In the genomic region with DNA sequence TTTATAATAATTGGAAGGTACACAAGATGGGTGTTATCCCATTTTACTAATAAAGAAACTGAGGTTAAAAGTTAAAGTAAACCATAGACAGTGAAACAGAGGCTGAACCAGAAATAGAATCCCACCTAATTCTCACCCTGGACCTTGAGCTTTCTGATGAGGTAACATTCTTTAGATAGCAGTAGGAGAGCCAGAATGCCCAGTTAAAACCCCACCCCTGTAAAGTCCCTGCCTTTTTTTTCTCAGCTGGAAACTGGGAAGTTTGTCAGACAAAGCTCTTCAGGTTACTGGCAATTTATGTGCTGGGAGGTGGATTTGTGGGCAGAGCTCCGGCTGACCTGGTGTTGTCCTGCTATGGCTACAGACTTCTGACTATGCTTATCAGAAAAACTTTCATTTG, we compare ENCODE assay signal across 38 cellular contexts. TPM values are rescaled to one million over a fixed set of nuclear protein-coding genes. Genes with fewer than 3 reads are reported as not detected.
"Had no signal": no experiment of that assay in that cellular context is flagged by ENCODE, and none has a peak within 500 bp of the region (broad histone marks: within the 10 kb centered on the region; RNA-seq: fewer than 3 reads in every experiment).

No MANE protein-coding gene starts in this region.

- H3K27ac Mint-ChIP-seq: activated B cell treated with CpG ODN at 0.5 μM for 24 hours; activated CD4-positive, alpha-beta memory T cell treated with anti-CD3 and anti-CD28 coated beads for 36 hours; activated CD4-positive, alpha-beta T cell treated with anti-CD3 and anti-CD28 coated beads, Interleukin-2, amount 10 ng/mL, durations not matched to agents 24 days and 14 days; activated CD8-positive, alpha-beta T cell treated with anti-CD3 and anti-CD28 coated beads for 36 hours; activated naive CD4-positive, alpha-beta T cell treated with anti-CD3 and anti-CD28 coated beads for 36 hours; activated naive CD4-positive, alpha-beta T cell treated with anti-CD3 and anti-CD28 coated beads, Interleukin-2, amount 50 U/mL, for 72 hours; activated naive CD8-positive, alpha-beta T cell treated with anti-CD3 and anti-CD28 coated beads for 36 hours; activated T-cell treated with anti-CD3 and anti-CD28 coated beads, Interleukin-2, amount 50 U/mL, for 72 hours; activated T-helper 1 cell treated with anti-CD3 and anti-CD28 coated beads, Interleukin-12 subunit alpha, Interleukin-12 subunit beta, Interleukin-2, Interleukin-4 antibody, amounts not matched to agents 30 ng/mL and 10 ng/mL and 1 ng/mL, durations not matched to agents 14 hours and 24 hours and 36 hours; activated T-helper 17 cell treated with anti-CD3 and anti-CD28 coated beads, Interleukin-2, amount 50 U/mL, for 72 hours; T-helper 1 cell treated with Interleukin-12 subunit alpha and Interleukin-12 subunit beta and Interleukin-4 antibody, amounts not matched to agents 30 μg/mL and 1 μg/mL, for 36 hours; T-helper 2 cell treated with Interferon-gamma antibody and Interleukin-4, amounts not matched to agents 5 μg/mL and 100 μg/mL, for 36 hours had no signal

- H3K4me3 Mint-ChIP-seq: activated B cell treated with CpG ODN at 0.5 μM for 24 hours; activated CD4-positive, alpha-beta memory T cell treated with anti-CD3 and anti-CD28 coated beads for 36 hours; activated CD4-positive, alpha-beta T cell treated with anti-CD3 and anti-CD28 coated beads, Interleukin-2, amount 10 ng/mL, durations not matched to agents 24 days and 14 days; activated CD8-positive, alpha-beta T cell treated with anti-CD3 and anti-CD28 coated beads for 36 hours; activated naive CD4-positive, alpha-beta T cell treated with anti-CD3 and anti-CD28 coated beads for 36 hours; activated naive CD8-positive, alpha-beta T cell treated with anti-CD3 and anti-CD28 coated beads for 36 hours; activated T-cell treated with anti-CD3 and anti-CD28 coated beads, Interleukin-2, amount 50 U/mL, for 4 hours; activated T-cell treated with anti-CD3 and anti-CD28 coated beads, Interleukin-2, amount 50 U/mL, for 72 hours; activated T-helper 1 cell treated with anti-CD3 and anti-CD28 coated beads, Interleukin-12 subunit alpha, Interleukin-12 subunit beta, Interleukin-2, Interleukin-4 antibody, amounts not matched to agents 30 ng/mL and 10 ng/mL and 1 ng/mL, durations not matched to agents 14 hours and 24 hours and 36 hours; activated T-helper 17 cell treated with anti-CD3 and anti-CD28 coated beads, Interleukin-2, amount 50 U/mL, for 72 hours; T-helper 1 cell treated with Interleukin-12 subunit alpha and Interleukin-12 subunit beta and Interleukin-4 antibody, amounts not matched to agents 30 μg/mL and 1 μg/mL, for 36 hours; T-helper 2 cell treated with Interferon-gamma antibody and Interleukin-4, amounts not matched to agents 5 μg/mL and 100 μg/mL, for 36 hours had no signal

- H3K27ac ChIP-seq: adrenal gland, body of pancreas, brain microvascular endothelial cell, breast epithelium, VCaP had no signal

- DNase-seq: activated B cell treated with CpG ODN at 0.5 μM for 24 hours; activated CD4-positive, alpha-beta memory T cell treated with anti-CD3 and anti-CD28 coated beads for 36 hours; activated CD4-positive, alpha-beta T cell treated with anti-CD3 and anti-CD28 coated beads for 4 hours; activated CD4-positive, alpha-beta T cell treated with anti-CD3 and anti-CD28 coated beads, Interleukin-2, amount 10 ng/mL, durations not matched to agents 24 days and 14 days; activated CD4-positive, alpha-beta T cell treated with anti-CD3 and anti-CD28 coated beads, Interleukin-2, amount 50 U/mL, for 1 hour; activated CD4-positive, alpha-beta T cell treated with anti-CD3 and anti-CD28 coated beads, Interleukin-2, amount 50 U/mL, for 4 hours; activated CD4-positive, CD25-positive, alpha-beta regulatory T cell treated with anti-CD3 and anti-CD28 coated beads, Interleukin-2, amount 50 U/mL, for 72 hours; activated CD8-positive, alpha-beta memory T cell treated with anti-CD3 and anti-CD28 coated beads, Interleukin-2, amount 50 U/mL, for 4 hours; activated CD8-positive, alpha-beta T cell treated with anti-CD3 and anti-CD28 coated beads for 36 hours; activated effector memory CD4-positive, alpha-beta T cell treated with anti-CD3 and anti-CD28 coated beads, Interleukin-2, amount 50 U/mL, for 16 hours; activated gamma-delta T cell treated with Interleukin-2 at 50 U/mL for 16 hours; activated naive CD4-positive, alpha-beta T cell; activated naive CD4-positive, alpha-beta T cell treated with anti-CD3 and anti-CD28 coated beads for 36 hours; activated naive CD4-positive, alpha-beta T cell treated with anti-CD3 and anti-CD28 coated beads, Interleukin-2, amount 50 U/mL, for 16 hours; activated naive CD8-positive, alpha-beta T cell treated with anti-CD3 and anti-CD28 coated beads for 36 hours; activated T-cell treated with anti-CD3 and anti-CD28 coated beads for 4 hours; activated T-cell treated with anti-CD3 and anti-CD28 coated beads, Interleukin-2, amount 50 U/mL, for 1 hour; activated T-cell treated with anti-CD3 and anti-CD28 coated beads, Interleukin-2, amount 50 U/mL, for 4 hours; activated T-cell treated with anti-CD3 and anti-CD28 coated beads, Interleukin-2, amount 50 U/mL, for 72 hours; adrenal gland; amniotic stem cell; aorta; body of pancreas; brain microvascular endothelial cell; central memory CD4-positive, alpha-beta T cell; T-helper 1 cell; T-helper 2 cell; T-helper 9 cell had no signal

- H3K36me3 Mint-ChIP-seq: activated CD4-positive, alpha-beta memory T cell treated with anti-CD3 and anti-CD28 coated beads for 36 hours; activated naive CD4-positive, alpha-beta T cell treated with anti-CD3 and anti-CD28 coated beads, Interleukin-2, amount 50 U/mL, for 72 hours; activated naive CD8-positive, alpha-beta T cell treated with anti-CD3 and anti-CD28 coated beads for 36 hours had no signal

- H3K4me1 Mint-ChIP-seq: activated B cell treated with CpG ODN at 0.5 μM for 24 hours; activated CD4-positive, alpha-beta T cell treated with anti-CD3 and anti-CD28 coated beads, Interleukin-2, amount 10 ng/mL, durations not matched to agents 24 days and 14 days; activated T-helper 17 cell treated with anti-CD3 and anti-CD28 coated beads, Interleukin-2, amount 50 U/mL, for 72 hours had no signal

- H3K4me1 ChIP-seq: adrenal gland, breast epithelium had no signal

- H3K9me3 Mint-ChIP-seq: activated B cell treated with CpG ODN at 0.5 μM for 24 hours; activated CD4-positive, alpha-beta memory T cell treated with anti-CD3 and anti-CD28 coated beads for 36 hours; activated CD4-positive, alpha-beta T cell treated with anti-CD3 and anti-CD28 coated beads, Interleukin-2, amount 10 ng/mL, durations not matched to agents 24 days and 14 days; activated CD8-positive, alpha-beta T cell treated with anti-CD3 and anti-CD28 coated beads for 36 hours; activated naive CD4-positive, alpha-beta T cell treated with anti-CD3 and anti-CD28 coated beads for 36 hours; activated naive CD4-positive, alpha-beta T cell treated with anti-CD3 and anti-CD28 coated beads, Interleukin-2, amount 50 U/mL, for 72 hours; activated naive CD8-positive, alpha-beta T cell treated with anti-CD3 and anti-CD28 coated beads for 36 hours; activated T-cell treated with anti-CD3 and anti-CD28 coated beads, Interleukin-2, amount 50 U/mL, for 4 hours; activated T-cell treated with anti-CD3 and anti-CD28 coated beads, Interleukin-2, amount 50 U/mL, for 72 hours; activated T-helper 1 cell treated with anti-CD3 and anti-CD28 coated beads, Interleukin-12 subunit alpha, Interleukin-12 subunit beta, Interleukin-2, Interleukin-4 antibody, amounts not matched to agents 30 ng/mL and 10 ng/mL and 1 ng/mL, durations not matched to agents 14 hours and 24 hours and 36 hours; activated T-helper 17 cell treated with anti-CD3 and anti-CD28 coated beads, Interleukin-2, amount 50 U/mL, for 72 hours; T-helper 1 cell treated with Interleukin-12 subunit alpha and Interleukin-12 subunit beta and Interleukin-4 antibody, amounts not matched to agents 30 μg/mL and 1 μg/mL, for 36 hours; T-helper 2 cell treated with Interferon-gamma antibody and Interleukin-4, amounts not matched to agents 5 μg/mL and 100 μg/mL, for 36 hours had no signal

- H3K4me3 ChIP-seq: adrenal gland, body of pancreas, breast epithelium had no signal

- H3K27me3 ChIP-seq: body of pancreas had no signal

- H3K36me3 ChIP-seq: adrenal gland, brain microvascular endothelial cell, breast epithelium had no signal

- ATAC-seq: activated CD8-positive, alpha-beta T cell treated with anti-CD3 and anti-CD28 coated beads for 36 hours; activated naive CD4-positive, alpha-beta T cell treated with anti-CD3 and anti-CD28 coated beads, Interleukin-2, amount 50 U/mL, for 72 hours; activated T-cell treated with anti-CD3 and anti-CD28 coated beads, Interleukin-2, amount 50 U/mL, for 4 hours; activated T-cell treated with anti-CD3 and anti-CD28 coated beads, Interleukin-2, amount 50 U/mL, for 72 hours; activated T-helper 17 cell treated with anti-CD3 and anti-CD28 coated beads, Interleukin-2, amount 50 U/mL, for 72 hours; body of pancreas had no signal

RNA-seq across cellular contexts. Expression of a gene that starts 1.9 kb away (rescaled TPM):
- total RNA-seq: activated B cell treated with CpG ODN at 0.5 μM for 24 hours; activated CD4-positive, alpha-beta memory T cell treated with anti-CD3 and anti-CD28 coated beads for 36 hours; activated CD4-positive, alpha-beta T cell treated with anti-CD3 and anti-CD28 coated beads, Interleukin-2, amount 10 ng/mL, durations not matched to agents 24 days and 14 days; activated CD8-positive, alpha-beta memory T cell treated with anti-CD3 and anti-CD28 coated beads for 36 hours; activated CD8-positive, alpha-beta T cell treated with anti-CD3 and anti-CD28 coated beads for 36 hours; activated naive CD4-positive, alpha-beta T cell treated with anti-CD3 and anti-CD28 coated beads for 36 hours; activated naive CD4-positive, alpha-beta T cell treated with anti-CD3 and anti-CD28 coated beads, Interleukin-2, amount 50 U/mL, for 72 hours; activated naive CD8-positive, alpha-beta T cell treated with anti-CD3 and anti-CD28 coated beads for 36 hours; activated T-cell treated with anti-CD3 and anti-CD28 coated beads, Interleukin-2, amount 50 U/mL, for 4 hours; activated T-cell treated with anti-CD3 and anti-CD28 coated beads, Interleukin-2, amount 50 U/mL, for 72 hours; activated T-helper 1 cell treated with anti-CD3 and anti-CD28 coated beads, Interleukin-12 subunit alpha, Interleukin-12 subunit beta, Interleukin-2, Interleukin-4 antibody, amounts not matched to agents 30 ng/mL and 10 ng/mL and 1 ng/mL, durations not matched to agents 14 hours and 24 hours and 36 hours; activated T-helper 17 cell treated with anti-CD3 and anti-CD28 coated beads, Interleukin-2, amount 50 U/mL, for 72 hours; aorta; astrocyte; body of pancreas; breast epithelium; cardiac septum had no signal
- polyA plus RNA-seq: adrenal gland, aorta had no signal
